Comparison of ENCODE assay signal across 16 cellular contexts in genomic region chr1:89799495-89799894, GRCh38. TPM values are rescaled to one million over a fixed set of nuclear protein-coding genes. Genes with fewer than 3 reads are reported as not detected.
DNase-seq lines count a peak whose midpoint lies in the region; ATAC-seq and TF ChIP-seq lines count a peak whose summit lies in the region.
"Had no signal": no experiment of that assay in that cellular context is flagged by ENCODE, and none has a peak within 500 bp of the region (broad histone marks: within the 10 kb centered on the region; RNA-seq: fewer than 3 reads in every experiment).

No MANE protein-coding gene starts in this region.

- no peak overlapping the region for H2AFZ ChIP-seq in GM23248
- 0 out of 2 replicates have a peak overlapping the region, but pooled peaks have one; percentile 9 for H2AFZ ChIP-seq in PC-3 (ENCODE audit: low read length)

- no peaks in the 10 kb centered on the region for H3K36me3 Mint-ChIP-seq in dendritic cell treated with granulocyte-macrophage colony-stimulating factor and Interleukin-4, amounts not matched to agents 40 ng/mL and 50 ng/mL, for 4 days (ENCODE audit: low read depth)
- no peaks in the 10 kb centered on the region for H3K36me3 Mint-ChIP-seq in endothelial cell (ENCODE audit: low read depth, unreplicated experiment)
- H3K36me3 Mint-ChIP-seq: natural killer cell had no signal

- no peak overlapping the region for H3K4me3 Mint-ChIP-seq in dendritic cell treated with granulocyte-macrophage colony-stimulating factor and Interleukin-4, amounts not matched to agents 40 ng/mL and 50 ng/mL, for 4 days
- H3K4me3 Mint-ChIP-seq in endothelial cell (ENCODE audit: unreplicated experiment) = no peak overlapping the region
- H3K4me3 Mint-ChIP-seq: natural killer cell had no signal

- H3F3A ChIP-seq in GM23248 (ENCODE audit: insufficient read depth) (no peaks in the 10 kb centered on the region), PC-3 (ENCODE audit: low read length, unreplicated experiment) (no peaks in the 10 kb centered on the region)

- in situ Hi-C loops in GM23248 (cut with MboI) = no loop called here

- H3K4me1 Mint-ChIP-seq in dendritic cell treated with granulocyte-macrophage colony-stimulating factor and Interleukin-4, amounts not matched to agents 40 ng/mL and 50 ng/mL, for 4 days (ENCODE audit: low read depth) = peaks cover 20% of the 10 kb centered on the region
- peaks cover 8% of the 10 kb centered on the region for H3K4me1 Mint-ChIP-seq in endothelial cell (ENCODE audit: unreplicated experiment)

- 0 out of 2 replicates have a peak, but pooled peaks have one; percentile 10 for TF ChIP-seq CTCF in PC-3 (conservative IDR thresholded peaks at IDR 0.05; ENCODE audit: low read depth, low read length)
- no peak for TF ChIP-seq CTCF in uterus (IDR thresholded peaks at IDR 0.05)
- TF ChIP-seq CTCF in endothelial cell (IDR thresholded peaks at IDR 0.05; ENCODE audit: unreplicated experiment) = no peak

- H3K4me2 ChIP-seq in GM23248 (ENCODE audit: unreplicated experiment) = no peak overlapping the region
- H3K4me2 ChIP-seq in PC-3 (ENCODE audit: low read length) = peak overlapping the region; percentile 27; the same call in 1 of the 2 replicates

- no peaks in the 10 kb centered on the region for H3K79me2 ChIP-seq in GM23248 (ENCODE audit: insufficient read depth)
- H3K79me2 ChIP-seq in PC-3 (ENCODE audit: low read length) = no peaks in the 10 kb centered on the region

- DNase-seq in A172 (ENCODE audit: low spot score) = peak; percentile 60
- peak; percentile 9 for DNase-seq in GM23248
- DNase-seq in PC-3 = peak; percentile 67
- no peak for DNase-seq in posterior vena cava (ENCODE audit: low spot score)
- DNase-seq in uterus = no peak
- no peak for DNase-seq in endothelial cell (ENCODE audit: low spot score)
- DNase-seq: activated gamma-delta T cell; left ventricle myocardium superior; natural killer cell; NCI-H2107; SIG-M5; stimulated activated CD4-positive, alpha-beta T cell treated with anti-CD3 and anti-CD28 coated beads, Interleukin-4, amount 100 ng/mL, for 24 hours; upper lobe of left lung had no signal

- H3K4me3 ChIP-seq in GM23248 (no peak overlapping the region), PC-3 (ENCODE audit: low read length) (no peak overlapping the region), uterus (no peak overlapping the region)
- H3K4me3 ChIP-seq: upper lobe of left lung had no signal

- no peak for TF ChIP-seq POLR2A in uterus (IDR thresholded peaks at IDR 0.05)

- WGBS in GM23248 (ENCODE audit: low coverage in 1 of 2, low lambda C conversion rate in 2 of 2, missing lambda C conversion rate in 2 of 2), 2 experiments = 69 to 73% methylated on average over 4 of the region's 4 CpGs

- H3K27ac Mint-ChIP-seq in dendritic cell treated with granulocyte-macrophage colony-stimulating factor and Interleukin-4, amounts not matched to agents 40 ng/mL and 50 ng/mL, for 4 days = peak overlapping the region; percentile 4
- no peak overlapping the region for H3K27ac Mint-ChIP-seq in endothelial cell (ENCODE audit: unreplicated experiment)
- H3K27ac Mint-ChIP-seq: natural killer cell had no signal

- H3K27ac ChIP-seq in GM23248 (no peak overlapping the region), PC-3 (ENCODE audit: low read length) (peak overlapping the region; percentile 58), uterus (no peak overlapping the region)
- H3K27ac ChIP-seq: upper lobe of left lung had no signal

- CTCF ChIA-PET in PC-3 (lab: Charles Lee) = no interaction called here

- ATAC-seq in PC-3 = peak; percentile 89
- ATAC-seq in HG02973 (IDR thresholded peaks at IDR 0.05; ENCODE audit: unreplicated experiment) = no peak
- ATAC-seq: left ventricle myocardium superior, sciatic nerve had no signal

- POLR2A ChIA-PET in PC-3 (lab: Charles Lee; ENCODE audit: unreplicated experiment) = no interaction called here

- no peaks in the 10 kb centered on the region for H4K20me1 ChIP-seq in GM23248 (ENCODE audit: insufficient read depth)
- H4K20me1 ChIP-seq in PC-3 (ENCODE audit: low read length) = no peaks in the 10 kb centered on the region

- intact Hi-C loops in PC-3 (cut with micrococcal nuclease) = no loop called here
- intact Hi-C loops in dendritic cell treated with granulocyte-macrophage colony-stimulating factor and Interleukin-4, amounts not matched to agents 40 ng/mL and 50 ng/mL, for 4 days (cut with micrococcal nuclease) = no loop called here
- intact Hi-C loops in posterior vena cava (cut with DNase I) = no loop called here
- intact Hi-C loops in uterus (cut with DNase I; ENCODE audit: low total_unique reads) = no loop called here

- no peaks in the 10 kb centered on the region for H3K27me3 ChIP-seq in GM23248 (replicated peaks; ENCODE audit: insufficient read depth)
- H3K27me3 ChIP-seq in PC-3 (ENCODE audit: low read length) = no peaks in the 10 kb centered on the region
- no peaks in the 10 kb centered on the region for H3K27me3 ChIP-seq in uterus
- H3K27me3 ChIP-seq: upper lobe of left lung had no signal

- peaks cover 9% of the 10 kb centered on the region for H3K27me3 Mint-ChIP-seq in dendritic cell treated with granulocyte-macrophage colony-stimulating factor and Interleukin-4, amounts not matched to agents 40 ng/mL and 50 ng/mL, for 4 days
- H3K27me3 Mint-ChIP-seq in endothelial cell (ENCODE audit: unreplicated experiment) = peaks cover 5% of the 10 kb centered on the region

- H3K9me2 ChIP-seq in GM23248 (ENCODE audit: insufficient read depth) (no peaks in the 10 kb centered on the region), PC-3 (replicated peaks; ENCODE audit: low read length) (no peaks in the 10 kb centered on the region; the same call in 1 of the 2 replicates)

- H3K9me3 ChIP-seq in GM23248 (ENCODE audit: low read depth) (no peaks in the 10 kb centered on the region), PC-3 (ENCODE audit: low read length) (no peaks in the 10 kb centered on the region), uterus (no peaks in the 10 kb centered on the region)
- H3K9me3 ChIP-seq: upper lobe of left lung had no signal

- no peaks in the 10 kb centered on the region for H3K36me3 ChIP-seq in GM23248 (ENCODE audit: low read depth)
- H3K36me3 ChIP-seq in PC-3 (ENCODE audit: low read depth, low read length) = no peaks in the 10 kb centered on the region
- H3K36me3 ChIP-seq in uterus = no peaks in the 10 kb centered on the region
- H3K36me3 ChIP-seq: upper lobe of left lung had no signal

- H3K4me1 ChIP-seq in GM23248 (ENCODE audit: insufficient read depth) (no peaks in the 10 kb centered on the region), PC-3 (ENCODE audit: insufficient read depth, low read length) (peaks cover 13% of the 10 kb centered on the region), uterus (no peaks in the 10 kb centered on the region)
- H3K4me1 ChIP-seq: upper lobe of left lung had no signal

- no peak overlapping the region for H3K9ac ChIP-seq in GM23248
- no peak overlapping the region for H3K9ac ChIP-seq in PC-3 (ENCODE audit: low read length)

- no peaks in the 10 kb centered on the region for H3K9me3 Mint-ChIP-seq in dendritic cell treated with granulocyte-macrophage colony-stimulating factor and Interleukin-4, amounts not matched to agents 40 ng/mL and 50 ng/mL, for 4 days
- no peaks in the 10 kb centered on the region for H3K9me3 Mint-ChIP-seq in endothelial cell (ENCODE audit: unreplicated experiment)
- H3K9me3 Mint-ChIP-seq: natural killer cell had no signal

- BruUV-seq in PC-3 (replicated peaks; lab: Mats Ljungman, UMichigan) = no TSS peak

RNA-seq across cellular contexts. Expression of gene LRRC8D, which starts 21.3 kb away (rescaled TPM):
- 9.8 and 17.5 TPM in 2 replicates for total RNA-seq in A172 (2014; rRNA removed; shearing (Covaris generic))
- 30.7 and 35.3 TPM in 2 replicates for total RNA-seq in GM23248 (2014; rRNA removed; shearing (Covaris generic))
- 29.9 and 30.1 TPM in 2 replicates for polyA plus RNA-seq in GM23248 (2016; fragmentation: Nextera tagmentation; extraction: Ambion mirVana)
- 19.6 and 21.8 TPM in 2 replicates for total RNA-seq in PC-3 (2014; rRNA removed)
- total RNA-seq in posterior vena cava = 1 to 10 TPM; 5.6 to 8.6 TPM
- total RNA-seq in uterus = 10 to 100 TPM; 12.0 to 47.4 (median 17.8) TPM
- 33.9 TPM for total RNA-seq in endothelial cell (ENCODE audit: unreplicated experiment)

Comparison
In these comparisons a context has a peak if more than half of its experiments do, and no peak if none do; other contexts are left out.
1. DNase-seq: peak in A172 (single experiment), GM23248 (single experiment) and PC-3 (single experiment); none in posterior vena cava (single experiment), uterus (0 of 2) and endothelial cell (single experiment).